Comparison of ENCODE assay signal across 1 cellular context in the genomic region with DNA sequence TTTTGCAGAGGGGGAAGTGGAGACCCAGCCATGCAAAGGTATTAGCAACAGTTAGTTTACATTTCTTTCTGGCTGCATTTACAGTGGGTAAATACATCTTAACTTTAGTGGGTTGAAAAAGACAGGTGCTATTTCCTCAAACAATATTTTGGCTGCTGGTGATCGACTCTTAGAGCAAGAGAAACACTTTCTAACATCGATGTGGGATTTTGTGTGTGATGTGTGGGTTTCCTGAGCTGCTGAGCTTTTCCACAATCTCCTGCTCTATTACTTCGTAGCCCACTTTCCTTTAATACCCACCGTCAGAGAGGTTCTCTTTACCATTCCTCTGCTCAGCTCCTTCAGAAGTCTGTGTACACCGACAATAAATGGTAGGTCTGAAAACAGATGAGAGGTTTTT.
TF ChIP-seq lines count a peak whose summit lies in the region.

No MANE protein-coding gene starts in this region.

TF ChIP-seq in SK-N-SH, 30 proteins besides CTCF, POLR2A, EP300 and RAD21:
- TF ChIP-seq, protein P1, sequence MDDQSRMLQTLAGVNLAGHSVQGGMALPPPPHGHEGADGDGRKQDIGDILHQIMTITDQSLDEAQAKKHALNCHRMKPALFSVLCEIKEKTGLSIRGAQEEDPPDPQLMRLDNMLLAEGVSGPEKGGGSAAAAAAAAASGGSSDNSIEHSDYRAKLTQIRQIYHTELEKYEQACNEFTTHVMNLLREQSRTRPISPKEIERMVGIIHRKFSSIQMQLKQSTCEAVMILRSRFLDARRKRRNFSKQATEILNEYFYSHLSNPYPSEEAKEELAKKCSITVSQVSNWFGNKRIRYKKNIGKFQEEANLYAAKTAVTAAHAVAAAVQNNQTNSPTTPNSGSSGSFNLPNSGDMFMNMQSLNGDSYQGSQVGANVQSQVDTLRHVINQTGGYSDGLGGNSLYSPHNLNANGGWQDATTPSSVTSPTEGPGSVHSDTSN (IDR thresholded peaks at IDR 0.05) = no peak
- no peak for TF ChIP-seq TCF12 (IDR thresholded peaks at IDR 0.05)
- TF ChIP-seq FOSL2 (IDR thresholded peaks at IDR 0.05; ENCODE audit: borderline replicate concordance, low read depth) = no peak
- TF ChIP-seq SIN3A (IDR thresholded peaks at IDR 0.05; ENCODE audit: borderline replicate concordance, low read depth, low read length) = no peak
- no peak for TF ChIP-seq GABPA (IDR thresholded peaks at IDR 0.05; ENCODE audit: low read depth)
- no peak for TF ChIP-seq USF2 (IDR thresholded peaks at IDR 0.05; ENCODE audit: borderline replicate concordance, low read depth, low read length)
- TF ChIP-seq CHD2 (IDR thresholded peaks at IDR 0.05; ENCODE audit: low read length, partially characterized antibody) = no peak
- TF ChIP-seq JUND (IDR thresholded peaks at IDR 0.05) = no peak
- no peak for TF ChIP-seq YY1 (IDR thresholded peaks at IDR 0.05; ENCODE audit: low read depth)
- no peak for TF ChIP-seq FOXJ3 (CRISPR knock-in tag; IDR thresholded peaks at IDR 0.05)
- TF ChIP-seq USF1 (IDR thresholded peaks at IDR 0.05; ENCODE audit: borderline replicate concordance, low read depth) = no peak
- no peak for TF ChIP-seq RXRA (IDR thresholded peaks at IDR 0.05; ENCODE audit: borderline replicate concordance, low read depth)
- TF ChIP-seq MXI1 (IDR thresholded peaks at IDR 0.05; ENCODE audit: low read depth, low read length) = no peak
- no peak for TF ChIP-seq TEAD4 (IDR thresholded peaks at IDR 0.05; ENCODE audit: borderline replicate concordance, insufficient read depth)
- no peak for TF ChIP-seq RFX5 (IDR thresholded peaks at IDR 0.05; ENCODE audit: low read length)
- no peak for TF ChIP-seq TAF1 (IDR thresholded peaks at IDR 0.05; ENCODE audit: borderline replicate concordance, low read depth, low read length)
- no peak for TF ChIP-seq NFIC (IDR thresholded peaks at IDR 0.05; ENCODE audit: borderline replicate concordance)
